In the genomic region with DNA sequence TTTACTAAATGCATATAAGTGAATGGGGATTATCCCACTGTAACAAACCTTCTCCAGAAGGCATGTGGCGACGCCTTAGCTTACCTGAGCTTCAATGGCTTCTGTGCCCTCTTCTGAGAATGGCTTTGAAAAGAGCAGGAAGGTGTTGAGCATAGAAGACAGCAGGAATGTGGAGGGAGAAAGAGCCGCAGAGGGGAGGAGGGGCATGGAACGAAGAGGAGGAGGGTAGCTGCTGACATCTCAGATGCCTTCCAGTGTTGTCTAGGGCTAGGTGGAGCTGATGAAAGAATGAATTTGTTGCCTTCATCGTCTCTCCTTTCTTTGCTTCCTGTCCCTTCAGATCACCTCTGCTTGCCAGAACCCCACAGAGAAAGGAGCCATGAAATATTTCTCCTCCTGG, we compare ENCODE assay signal across 1 cellular context.
TF ChIP-seq lines count a peak whose summit lies in the region.

No MANE protein-coding gene starts in this region.

TF ChIP-seq in GM23338, 12 proteins besides CTCF, POLR2A, EP300 and RAD21 (continued from another document):
- TF ChIP-seq REST (IDR thresholded peaks at IDR 0.05; ENCODE audit: unreplicated experiment) = no peak
- TF ChIP-seq EZH2 (IDR thresholded peaks at IDR 0.05; ENCODE audit: low read depth, unreplicated experiment) = no peak
- no peak for TF ChIP-seq ETS1 (IDR thresholded peaks at IDR 0.05)
- no peak for TF ChIP-seq NANOG (IDR thresholded peaks at IDR 0.05; ENCODE audit: borderline replicate concordance)
- TF ChIP-seq ZNF331 (CRISPR knock-in tag; IDR thresholded peaks at IDR 0.05; ENCODE audit: low read depth) = no peak
- TF ChIP-seq CREB1 (CRISPR knock-in tag; IDR thresholded peaks at IDR 0.05; ENCODE audit: low read depth) = no peak
- TF ChIP-seq JUNB (IDR thresholded peaks at IDR 0.05; ENCODE audit: unreplicated experiment) = no peak
- TF ChIP-seq POLR2AphosphoS5 (IDR thresholded peaks at IDR 0.05; ENCODE audit: low read depth) = no peak
- no peak for TF ChIP-seq STAT1 (IDR thresholded peaks at IDR 0.05; ENCODE audit: unreplicated experiment)
- TF ChIP-seq ZNF114 (CRISPR knock-in tag; IDR thresholded peaks at IDR 0.05) = no peak
- TF ChIP-seq EZH2phosphoT487 (IDR thresholded peaks at IDR 0.05; ENCODE audit: unreplicated experiment) = no peak
